8 cellular contexts compared by ENCODE assay signal in the genomic region with DNA sequence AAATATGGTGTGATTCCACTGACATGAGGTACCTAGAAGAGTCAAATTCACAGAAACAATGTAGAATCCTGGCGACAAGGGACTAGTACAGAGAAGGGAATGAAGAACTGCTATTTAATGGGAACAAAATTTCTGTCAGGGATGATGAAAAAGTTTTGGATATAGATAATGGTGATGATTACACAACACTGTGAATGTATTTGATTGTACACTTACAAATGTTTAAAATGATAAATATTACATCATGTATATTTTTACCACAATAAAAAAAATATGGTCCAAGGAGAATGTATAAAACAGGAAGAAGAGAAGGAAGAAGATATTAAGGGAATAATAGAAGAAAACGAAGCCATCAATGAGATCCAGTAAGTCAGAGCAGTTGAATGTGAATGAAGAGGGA.
"Had no signal": no experiment of that assay in that cellular context is flagged by ENCODE, and none has a peak within 500 bp of the region (broad histone marks: within the 10 kb centered on the region; RNA-seq: fewer than 3 reads in every experiment).

No MANE protein-coding gene starts in this region.

- H3K4me3 ChIP-seq: GM12878 had no signal

- ATAC-seq: GM12878 had no signal

- FAIRE-seq: G401.6, GM12878, GM12891, GM12892, GM18507, GM19239 had no signal

- DNase-seq: GDM1, GF-D8 had no signal
